Comparison of ENCODE assay signal across 1 cellular context in genomic region chr5:135441256-135441915, GRCh38.
TF ChIP-seq lines count a peak whose summit lies in the region.

No MANE protein-coding gene starts in this region.

TF ChIP-seq in neural cell, 6 proteins besides CTCF, POLR2A, EP300 and RAD21 (continued from another document):
- TF ChIP-seq REST (IDR thresholded peaks at IDR 0.05; ENCODE audit: borderline replicate concordance): no peak
- TF ChIP-seq EZH2 (IDR thresholded peaks at IDR 0.05; ENCODE audit: borderline replicate concordance, insufficient read depth, low read length, poor library complexity, severe bottlenecking): no peak
TF ChIP-seq in neural cell: peak in this region for 0.
